In genomic region chr2:108652187-108652931, GRCh38 we compare ENCODE assay signal across 1 cellular context.
TF ChIP-seq lines count a peak whose summit lies in the region.
"Not testable (repeated sequence)": the region's sequence is repeated elsewhere in the genome, so short reads cannot be mapped to it uniquely, and the experiment has no call there.

No MANE protein-coding gene starts in this region.

TF ChIP-seq in K562, 482 proteins besides CTCF, POLR2A, EP300 and RAD21 (continued from another document):
- TF ChIP-seq, protein P1, sequence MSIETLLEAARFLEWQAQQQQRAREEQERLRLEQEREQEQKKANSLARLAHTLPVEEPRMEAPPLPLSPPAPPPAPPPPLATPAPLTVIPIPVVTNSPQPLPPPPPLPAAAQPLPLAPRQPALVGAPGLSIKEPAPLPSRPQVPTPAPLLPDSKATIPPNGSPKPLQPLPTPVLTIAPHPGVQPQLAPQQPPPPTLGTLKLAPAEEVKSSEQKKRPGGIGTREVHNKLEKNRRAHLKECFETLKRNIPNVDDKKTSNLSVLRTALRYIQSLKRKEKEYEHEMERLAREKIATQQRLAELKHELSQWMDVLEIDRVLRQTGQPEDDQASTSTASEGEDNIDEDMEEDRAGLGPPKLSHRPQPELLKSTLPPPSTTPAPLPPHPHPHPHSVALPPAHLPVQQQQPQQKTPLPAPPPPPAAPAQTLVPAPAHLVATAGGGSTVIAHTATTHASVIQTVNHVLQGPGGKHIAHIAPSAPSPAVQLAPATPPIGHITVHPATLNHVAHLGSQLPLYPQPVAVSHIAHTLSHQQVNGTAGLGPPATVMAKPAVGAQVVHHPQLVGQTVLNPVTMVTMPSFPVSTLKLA (conservative IDR thresholded peaks at IDR 0.05) = peak; percentile 57 to 84
- TF ChIP-seq, protein P2, sequence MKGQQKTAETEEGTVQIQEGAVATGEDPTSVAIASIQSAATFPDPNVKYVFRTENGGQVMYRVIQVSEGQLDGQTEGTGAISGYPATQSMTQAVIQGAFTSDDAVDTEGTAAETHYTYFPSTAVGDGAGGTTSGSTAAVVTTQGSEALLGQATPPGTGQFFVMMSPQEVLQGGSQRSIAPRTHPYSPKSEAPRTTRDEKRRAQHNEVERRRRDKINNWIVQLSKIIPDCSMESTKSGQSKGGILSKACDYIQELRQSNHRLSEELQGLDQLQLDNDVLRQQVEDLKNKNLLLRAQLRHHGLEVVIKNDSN (CRISPR knock-in tag; IDR thresholded peaks at IDR 0.05) = peak; percentile 74
- TF ChIP-seq GABPA (tag; conservative IDR thresholded peaks at IDR 0.05; ENCODE audit: low read depth) (peak; percentile 49), JUND (IDR thresholded peaks at IDR 0.05; ENCODE audit: borderline replicate concordance, low read depth, low read length) (peak; percentile 66; the same call in 1 of the 2 replicates), DPF2 (IDR thresholded peaks at IDR 0.05) (peak; percentile 56; the same call in 1 of the 2 replicates), PKNOX1 (IDR thresholded peaks at IDR 0.05) (peak; percentile 83), EP400 (IDR thresholded peaks at IDR 0.05) (peak; percentile 36), CXXC5 (CRISPR knock-in tag; IDR thresholded peaks at IDR 0.05) (peak; percentile 56), TAF9B (IDR thresholded peaks at IDR 0.05; ENCODE audit: partially characterized antibody) (peak; percentile 45), ZNF316 (IDR thresholded peaks at IDR 0.05) (0 out of 2 replicates have a peak, but pooled peaks have one; percentile 9), SOX6 (IDR thresholded peaks at IDR 0.05) (peak; percentile 76)
- TF ChIP-seq JUND (tag; IDR thresholded peaks at IDR 0.05; ENCODE audit: borderline replicate concordance, low read depth, low read length) = not testable (repeated sequence)
- TF ChIP-seq, protein P3, sequence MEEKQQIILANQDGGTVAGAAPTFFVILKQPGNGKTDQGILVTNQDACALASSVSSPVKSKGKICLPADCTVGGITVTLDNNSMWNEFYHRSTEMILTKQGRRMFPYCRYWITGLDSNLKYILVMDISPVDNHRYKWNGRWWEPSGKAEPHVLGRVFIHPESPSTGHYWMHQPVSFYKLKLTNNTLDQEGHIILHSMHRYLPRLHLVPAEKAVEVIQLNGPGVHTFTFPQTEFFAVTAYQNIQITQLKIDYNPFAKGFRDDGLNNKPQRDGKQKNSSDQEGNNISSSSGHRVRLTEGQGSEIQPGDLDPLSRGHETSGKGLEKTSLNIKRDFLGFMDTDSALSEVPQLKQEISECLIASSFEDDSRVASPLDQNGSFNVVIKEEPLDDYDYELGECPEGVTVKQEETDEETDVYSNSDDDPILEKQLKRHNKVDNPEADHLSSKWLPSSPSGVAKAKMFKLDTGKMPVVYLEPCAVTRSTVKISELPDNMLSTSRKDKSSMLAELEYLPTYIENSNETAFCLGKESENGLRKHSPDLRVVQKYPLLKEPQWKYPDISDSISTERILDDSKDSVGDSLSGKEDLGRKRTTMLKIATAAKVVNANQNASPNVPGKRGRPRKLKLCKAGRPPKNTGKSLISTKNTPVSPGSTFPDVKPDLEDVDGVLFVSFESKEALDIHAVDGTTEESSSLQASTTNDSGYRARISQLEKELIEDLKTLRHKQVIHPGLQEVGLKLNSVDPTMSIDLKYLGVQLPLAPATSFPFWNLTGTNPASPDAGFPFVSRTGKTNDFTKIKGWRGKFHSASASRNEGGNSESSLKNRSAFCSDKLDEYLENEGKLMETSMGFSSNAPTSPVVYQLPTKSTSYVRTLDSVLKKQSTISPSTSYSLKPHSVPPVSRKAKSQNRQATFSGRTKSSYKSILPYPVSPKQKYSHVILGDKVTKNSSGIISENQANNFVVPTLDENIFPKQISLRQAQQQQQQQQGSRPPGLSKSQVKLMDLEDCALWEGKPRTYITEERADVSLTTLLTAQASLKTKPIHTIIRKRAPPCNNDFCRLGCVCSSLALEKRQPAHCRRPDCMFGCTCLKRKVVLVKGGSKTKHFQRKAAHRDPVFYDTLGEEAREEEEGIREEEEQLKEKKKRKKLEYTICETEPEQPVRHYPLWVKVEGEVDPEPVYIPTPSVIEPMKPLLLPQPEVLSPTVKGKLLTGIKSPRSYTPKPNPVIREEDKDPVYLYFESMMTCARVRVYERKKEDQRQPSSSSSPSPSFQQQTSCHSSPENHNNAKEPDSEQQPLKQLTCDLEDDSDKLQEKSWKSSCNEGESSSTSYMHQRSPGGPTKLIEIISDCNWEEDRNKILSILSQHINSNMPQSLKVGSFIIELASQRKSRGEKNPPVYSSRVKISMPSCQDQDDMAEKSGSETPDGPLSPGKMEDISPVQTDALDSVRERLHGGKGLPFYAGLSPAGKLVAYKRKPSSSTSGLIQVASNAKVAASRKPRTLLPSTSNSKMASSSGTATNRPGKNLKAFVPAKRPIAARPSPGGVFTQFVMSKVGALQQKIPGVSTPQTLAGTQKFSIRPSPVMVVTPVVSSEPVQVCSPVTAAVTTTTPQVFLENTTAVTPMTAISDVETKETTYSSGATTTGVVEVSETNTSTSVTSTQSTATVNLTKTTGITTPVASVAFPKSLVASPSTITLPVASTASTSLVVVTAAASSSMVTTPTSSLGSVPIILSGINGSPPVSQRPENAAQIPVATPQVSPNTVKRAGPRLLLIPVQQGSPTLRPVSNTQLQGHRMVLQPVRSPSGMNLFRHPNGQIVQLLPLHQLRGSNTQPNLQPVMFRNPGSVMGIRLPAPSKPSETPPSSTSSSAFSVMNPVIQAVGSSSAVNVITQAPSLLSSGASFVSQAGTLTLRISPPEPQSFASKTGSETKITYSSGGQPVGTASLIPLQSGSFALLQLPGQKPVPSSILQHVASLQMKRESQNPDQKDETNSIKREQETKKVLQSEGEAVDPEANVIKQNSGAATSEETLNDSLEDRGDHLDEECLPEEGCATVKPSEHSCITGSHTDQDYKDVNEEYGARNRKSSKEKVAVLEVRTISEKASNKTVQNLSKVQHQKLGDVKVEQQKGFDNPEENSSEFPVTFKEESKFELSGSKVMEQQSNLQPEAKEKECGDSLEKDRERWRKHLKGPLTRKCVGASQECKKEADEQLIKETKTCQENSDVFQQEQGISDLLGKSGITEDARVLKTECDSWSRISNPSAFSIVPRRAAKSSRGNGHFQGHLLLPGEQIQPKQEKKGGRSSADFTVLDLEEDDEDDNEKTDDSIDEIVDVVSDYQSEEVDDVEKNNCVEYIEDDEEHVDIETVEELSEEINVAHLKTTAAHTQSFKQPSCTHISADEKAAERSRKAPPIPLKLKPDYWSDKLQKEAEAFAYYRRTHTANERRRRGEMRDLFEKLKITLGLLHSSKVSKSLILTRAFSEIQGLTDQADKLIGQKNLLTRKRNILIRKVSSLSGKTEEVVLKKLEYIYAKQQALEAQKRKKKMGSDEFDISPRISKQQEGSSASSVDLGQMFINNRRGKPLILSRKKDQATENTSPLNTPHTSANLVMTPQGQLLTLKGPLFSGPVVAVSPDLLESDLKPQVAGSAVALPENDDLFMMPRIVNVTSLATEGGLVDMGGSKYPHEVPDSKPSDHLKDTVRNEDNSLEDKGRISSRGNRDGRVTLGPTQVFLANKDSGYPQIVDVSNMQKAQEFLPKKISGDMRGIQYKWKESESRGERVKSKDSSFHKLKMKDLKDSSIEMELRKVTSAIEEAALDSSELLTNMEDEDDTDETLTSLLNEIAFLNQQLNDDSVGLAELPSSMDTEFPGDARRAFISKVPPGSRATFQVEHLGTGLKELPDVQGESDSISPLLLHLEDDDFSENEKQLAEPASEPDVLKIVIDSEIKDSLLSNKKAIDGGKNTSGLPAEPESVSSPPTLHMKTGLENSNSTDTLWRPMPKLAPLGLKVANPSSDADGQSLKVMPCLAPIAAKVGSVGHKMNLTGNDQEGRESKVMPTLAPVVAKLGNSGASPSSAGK (IDR thresholded peaks at IDR 0.05) = peak; percentile 54
